ENCODE assay signal across 8 cellular contexts in genomic region chr4:106238819-106239420, GRCh38.
DNase-seq lines count a peak whose midpoint lies in the region; ATAC-seq and TF ChIP-seq lines count a peak whose summit lies in the region.

No MANE protein-coding gene starts in this region.

- no peak for TF ChIP-seq EP300 in suprapubic skin (IDR thresholded peaks at IDR 0.05)

- H3K4me1 Mint-ChIP-seq in T-helper 17 cell (peaks cover 3% of the 10 kb centered on the region), glutamatergic neuron (ENCODE audit: low read depth, unreplicated experiment) (peaks cover 4% of the 10 kb centered on the region)

- peaks cover 12% of the 10 kb centered on the region for H3K36me3 ChIP-seq in suprapubic skin

- no peak overlapping the region for H3K4me3 Mint-ChIP-seq in T-helper 17 cell
- H3K4me3 Mint-ChIP-seq in glutamatergic neuron (ENCODE audit: unreplicated experiment): no peak overlapping the region

- ATAC-seq in GM21447 (IDR thresholded peaks at IDR 0.05; ENCODE audit: unreplicated experiment) (peak; percentile 91), HG03571 (IDR thresholded peaks at IDR 0.05; ENCODE audit: unreplicated experiment) (peak; percentile 79), T-helper 17 cell (peak; percentile 42)

- 41% methylated on average over 2 of the region's 2 CpGs for WGBS in suprapubic skin

- H3K9me3 ChIP-seq in T-helper 17 cell (ENCODE audit: control insufficient read depth, low read length, poor library complexity, severe bottlenecking) (no peaks in the 10 kb centered on the region), suprapubic skin (no peaks in the 10 kb centered on the region)

- H3K27ac ChIP-seq in suprapubic skin: no peak overlapping the region

- H3K27ac Mint-ChIP-seq in T-helper 17 cell: peak overlapping the region; percentile 39
- peak overlapping the region; percentile 59 for H3K27ac Mint-ChIP-seq in glutamatergic neuron (ENCODE audit: unreplicated experiment)

- no peaks in the 10 kb centered on the region for H3K27me3 Mint-ChIP-seq in T-helper 17 cell
- H3K27me3 Mint-ChIP-seq in glutamatergic neuron (ENCODE audit: unreplicated experiment): no peaks in the 10 kb centered on the region

- peak; percentile 88 for TF ChIP-seq CTCF in glutamatergic neuron (IDR thresholded peaks at IDR 0.05; ENCODE audit: partially characterized antibody, unreplicated experiment)
- TF ChIP-seq CTCF in suprapubic skin (IDR thresholded peaks at IDR 0.05): peak; percentile 12 to 63

- H3K4me1 ChIP-seq in suprapubic skin: no peaks in the 10 kb centered on the region

- H3K9me3 Mint-ChIP-seq in glutamatergic neuron (ENCODE audit: unreplicated experiment): peaks cover 4% of the 10 kb centered on the region

- no peak overlapping the region for H3K4me3 ChIP-seq in suprapubic skin

- no peaks in the 10 kb centered on the region for H3K27me3 ChIP-seq in suprapubic skin

- DNase-seq in activated gamma-delta T cell treated with Interleukin-2 at 50 U/mL for 16 hours (peak; percentile 3), activated gamma-delta T cell (lab: John Stamatoyannopoulos, UW) (no peak), T-helper 17 cell (no peak), glutamatergic neuron (no peak), suprapubic skin (ENCODE audit: low spot score in 2 of 2) (no peak), NCI-H1048 (lab: John Stamatoyannopoulos, UW) (no peak)

- H3K36me3 Mint-ChIP-seq in T-helper 17 cell (ENCODE audit: low read depth) (peaks cover 5% of the 10 kb centered on the region), glutamatergic neuron (ENCODE audit: unreplicated experiment) (no peaks in the 10 kb centered on the region)

- TF ChIP-seq POLR2A in suprapubic skin (IDR thresholded peaks at IDR 0.05): no peak
